25 cellular contexts compared by ENCODE assay signal in genomic region chr3:162534431-162534830, GRCh38.
"Had no signal": no experiment of that assay in that cellular context is flagged by ENCODE, and none has a peak within 500 bp of the region (broad histone marks: within the 10 kb centered on the region; RNA-seq: fewer than 3 reads in every experiment).

No MANE protein-coding gene starts in this region.

- H3K36me3 ChIP-seq: ascending aorta, cardiac muscle cell, Peyer's patch, SJSA1 had no signal

- H3K27ac ChIP-seq: ascending aorta, cardiac muscle cell, Peyer's patch, SJSA1 had no signal

- H3K4me3 ChIP-seq: ascending aorta, cardiac muscle cell, Peyer's patch, SJSA1 had no signal

- H3K9me3 ChIP-seq: ascending aorta, Peyer's patch, SJSA1 had no signal

- H3K27me3 ChIP-seq: ascending aorta, cardiac muscle cell, Peyer's patch, SJSA1 had no signal

- H3K4me1 ChIP-seq: ascending aorta, Peyer's patch, SJSA1 had no signal

- ATAC-seq: activated CD8-positive, alpha-beta T cell treated with anti-CD3 and anti-CD28 coated beads, Interleukin-2, amount 10 ng/mL, durations not matched to agents 7 days and 5 days; PC-3; SK-N-SH treated with all-trans-retinoic acid at 6 μM for 48 hours had no signal

- DNase-seq: activated CD4-positive, alpha-beta T cell treated with anti-CD3 and anti-CD28 coated beads, Interleukin-2, amount 10 ng/mL, durations not matched to agents 7 days and 5 days; activated CD4-positive, alpha-beta T cell treated with anti-CD3 and anti-CD28 coated beads, Interleukin-2, amount 50 U/mL, for 48 hours; activated CD8-positive, alpha-beta T cell treated with anti-CD3 and anti-CD28 coated beads, Interleukin-2, amount 10 ng/mL, durations not matched to agents 7 days and 5 days; activated gamma-delta T cell; activated naive CD4-positive, alpha-beta T cell treated with Interleukin-2 at 50 U/mL for 16 hours; activated naive CD8-positive, alpha-beta T cell treated with anti-CD3 and anti-CD28 coated beads, Interleukin-2, amount 10 ng/mL, durations not matched to agents 7 days and 5 days; activated T-cell treated with anti-CD3 and anti-CD28 coated beads, Interleukin-2, amount 50 U/mL, for 24 hours; amygdala; NCI-H1436; NCI-H1694; NCI-H2081 treated with DMSO at 0.1 percent for 48 hours; NCI-H2171 treated with DMSO at 0.1 percent for 48 hours; NCI-H2227 treated with DMSO at 0.1 percent for 48 hours; NCI-H446 treated with DMSO at 0.1 percent for 48 hours; NCI-H524; NK-92 treated with Interleukin-12 subunit alpha and Interleukin-12 subunit beta, amount 100 ng/mL, for 24 hours; PC-3; Peyer's patch; RPMI8226; SHP77 treated with DMSO at 0.1 percent for 48 hours; SW 1271 had no signal
